Comparison of ENCODE assay signal across 7 cellular contexts in genomic region chr1:13247122-13247521, GRCh38. TPM values are rescaled to one million over a fixed set of nuclear protein-coding genes. Genes with fewer than 3 reads are reported as not detected.
"Had no signal": no experiment of that assay in that cellular context is flagged by ENCODE, and none has a peak within 500 bp of the region (broad histone marks: within the 10 kb centered on the region; RNA-seq: fewer than 3 reads in every experiment).

No MANE protein-coding gene starts in this region.

RNA-seq across cellular contexts. Expression of gene PRAMEF5, which starts 6.9 kb away (rescaled TPM):
- total RNA-seq: GM23248, H4, H7, HepG2, HFFc6, HT1080 had no signal
- polyA plus RNA-seq: GM23248, HepG2, IgD-negative memory B cell had no signal

RNA-seq across cellular contexts. Expression of gene PRAMEF18, which starts 21.2 kb away (rescaled TPM):
- total RNA-seq: GM23248, H4, H7, HepG2, HFFc6, HT1080 had no signal
- polyA plus RNA-seq: GM23248, HepG2, IgD-negative memory B cell had no signal

RNA-seq across cellular contexts. Expression of gene PRAMEF8, which starts 37.8 kb away (rescaled TPM):
- total RNA-seq: GM23248, H4, H7, HepG2, HFFc6, HT1080 had no signal
- polyA plus RNA-seq: GM23248, HepG2, IgD-negative memory B cell had no signal

RNA-seq across cellular contexts. Expression of gene PRAMEF13, which starts 45.9 kb away (rescaled TPM):
- total RNA-seq: GM23248, H4, H7, HepG2, HFFc6, HT1080 had no signal
- polyA plus RNA-seq: GM23248, HepG2, IgD-negative memory B cell had no signal

RNA-seq across cellular contexts. Expression of gene PRAMEF33, which starts 56.2 kb away (rescaled TPM):
- total RNA-seq: GM23248, H4, H7, HepG2, HFFc6, HT1080 had no signal
- polyA plus RNA-seq: GM23248, HepG2, IgD-negative memory B cell had no signal
